In the genomic region with DNA sequence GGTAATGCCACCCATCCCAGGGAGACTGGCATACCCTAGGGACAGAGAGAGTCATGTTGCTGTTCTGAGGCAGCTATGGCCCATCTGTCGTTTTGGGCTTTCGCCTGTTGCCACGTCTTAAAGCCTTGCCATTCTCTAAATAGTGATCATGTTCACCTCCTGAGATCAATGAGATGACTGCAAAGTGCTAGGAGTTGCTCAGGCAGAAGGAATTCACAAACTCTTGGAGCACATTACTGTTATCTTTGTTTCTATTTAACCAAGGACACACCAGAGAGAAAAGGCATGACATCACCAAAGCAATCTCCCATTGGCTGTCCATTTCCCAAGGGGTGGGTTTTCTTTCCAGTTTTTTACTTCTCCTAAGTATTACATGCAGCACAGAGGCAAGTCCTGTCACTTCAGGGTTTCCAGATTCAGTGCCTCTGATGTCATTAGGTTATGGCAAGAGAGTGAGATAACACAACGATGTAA, we compare ENCODE assay signal across 15 cellular contexts. TPM values are rescaled to one million over a fixed set of nuclear protein-coding genes. Genes with fewer than 3 reads are reported as not detected.
DNase-seq lines count a peak whose midpoint lies in the region; ATAC-seq and TF ChIP-seq lines count a peak whose summit lies in the region.
"Had no signal": no experiment of that assay in that cellular context is flagged by ENCODE, and none has a peak within 500 bp of the region (broad histone marks: within the 10 kb centered on the region; RNA-seq: fewer than 3 reads in every experiment).

No MANE protein-coding gene starts in this region.

- no peak for DNase-seq in Right ventricle myocardium superior
- DNase-seq in cardiac septum (ENCODE audit: low spot score): no peak
- peak; percentile 80 for DNase-seq in astrocyte of the hippocampus (ENCODE audit: low read depth, low spot score)
- DNase-seq in iPS-NIHi11 (ENCODE audit: low spot score): peak; percentile 31
- DNase-seq in CD4-positive, alpha-beta T cell: no peak
- no peak for DNase-seq in epidermal melanocyte (ENCODE audit: insufficient read length, low spot score)
- DNase-seq: activated CD4-positive, alpha-beta memory T cell treated with anti-CD3 and anti-CD28 coated beads, Interleukin-2, amount 10 ng/mL, durations not matched to agents 7 days and 5 days; activated naive CD4-positive, alpha-beta T cell treated with Interleukin-2 at 50 U/mL for 16 hours; effector CD8-positive, alpha-beta T cell; NCI-H187 treated with DMSO at 0.1 percent for 48 hours; nephron progenitor cell; stimulated activated CD4-positive, alpha-beta T cell treated with anti-CD3 and anti-CD28 coated beads, Interleukin-15, amount 100 ng/mL, for 24 hours had no signal

- H3K9me3 Mint-ChIP-seq in CD4-positive, alpha-beta T cell: no peaks in the 10 kb centered on the region
- H3K9me3 Mint-ChIP-seq: activated CD4-positive, alpha-beta memory T cell treated with anti-CD3 and anti-CD28 coated beads, Interleukin-2, amount 10 ng/mL, durations not matched to agents 7 days and 5 days; nephron progenitor cell had no signal

- H3K27me3 Mint-ChIP-seq in CD4-positive, alpha-beta T cell: no peaks in the 10 kb centered on the region

- H3K27ac Mint-ChIP-seq in CD4-positive, alpha-beta T cell: no peak overlapping the region
- H3K27ac Mint-ChIP-seq: activated CD4-positive, alpha-beta memory T cell treated with anti-CD3 and anti-CD28 coated beads, Interleukin-2, amount 10 ng/mL, durations not matched to agents 7 days and 5 days; nephron progenitor cell; stimulated activated effector memory CD8-positive, alpha-beta T cell treated with anti-CD3 and anti-CD28 coated beads, Interleukin-12 subunit alpha, Interleukin-12 subunit beta, amount 100 ng/mL, for 72 hours had no signal

- intact Hi-C loops in Right ventricle myocardium superior (cut with DNase I) (no loop called here), cardiac septum (cut with DNase I) (no loop called here)
- intact Hi-C loops in CD4-positive, alpha-beta T cell (cut with DNase I, micrococcal nuclease): no loop called here

- peak; percentile 56 for ATAC-seq in Right ventricle myocardium superior (ENCODE audit: poor library complexity)
- no peak for ATAC-seq in GM21447 (IDR thresholded peaks at IDR 0.05; ENCODE audit: unreplicated experiment)
- ATAC-seq in CD4-positive, alpha-beta T cell (ENCODE audit: poor library complexity): no peak
- no peak for ATAC-seq in GM18505 (IDR thresholded peaks at IDR 0.05; ENCODE audit: unreplicated experiment)
- ATAC-seq: stimulated activated effector memory CD8-positive, alpha-beta T cell treated with anti-CD3 and anti-CD28 coated beads, Interleukin-12 subunit alpha, Interleukin-12 subunit beta, amount 100 ng/mL, for 72 hours had no signal

- TF ChIP-seq CTCF in CD4-positive, alpha-beta T cell (IDR thresholded peaks at IDR 0.05): no peak

- no peak for TF ChIP-seq POLR2A in GM18505 (IDR thresholded peaks at IDR 0.05; ENCODE audit: borderline replicate concordance, extremely low read depth, insufficient read depth, insufficient read length)

- no peaks in the 10 kb centered on the region for H3K4me1 Mint-ChIP-seq in CD4-positive, alpha-beta T cell (ENCODE audit: low read depth)
- H3K4me1 Mint-ChIP-seq: activated CD4-positive, alpha-beta memory T cell treated with anti-CD3 and anti-CD28 coated beads, Interleukin-2, amount 10 ng/mL, durations not matched to agents 7 days and 5 days; stimulated activated effector memory CD8-positive, alpha-beta T cell treated with anti-CD3 and anti-CD28 coated beads, Interleukin-12 subunit alpha, Interleukin-12 subunit beta, amount 100 ng/mL, for 72 hours had no signal

- POLR2A ChIA-PET in CD4-positive, alpha-beta T cell (lab: Charles Lee): no interaction called here

- H3K9me3 ChIP-seq in CD4-positive, alpha-beta T cell (ENCODE audit: control insufficient read depth, low read length): no peaks in the 10 kb centered on the region

- H3K27me3 ChIP-seq in CD4-positive, alpha-beta T cell (ENCODE audit: control insufficient read depth, insufficient read depth, low read length): peaks cover 8% of the 10 kb centered on the region

- H3K27ac ChIP-seq in CD4-positive, alpha-beta T cell (ENCODE audit: low read depth, low read length): no peak overlapping the region

- no peak overlapping the region for H3K4me3 Mint-ChIP-seq in CD4-positive, alpha-beta T cell
- H3K4me3 Mint-ChIP-seq: activated CD4-positive, alpha-beta memory T cell treated with anti-CD3 and anti-CD28 coated beads, Interleukin-2, amount 10 ng/mL, durations not matched to agents 7 days and 5 days; nephron progenitor cell; stimulated activated effector memory CD8-positive, alpha-beta T cell treated with anti-CD3 and anti-CD28 coated beads, Interleukin-12 subunit alpha, Interleukin-12 subunit beta, amount 100 ng/mL, for 72 hours had no signal

- CTCF ChIA-PET in CD4-positive, alpha-beta T cell (lab: Charles Lee): interaction anchor here (0.6 kb wide), 1 partner anchor 116 kb away, joined by 3 read pairs; no protein-coding TSS in a partner anchor

- H3K36me3 Mint-ChIP-seq in CD4-positive, alpha-beta T cell (ENCODE audit: low read depth): no peaks in the 10 kb centered on the region
- H3K36me3 Mint-ChIP-seq: stimulated activated effector memory CD8-positive, alpha-beta T cell treated with anti-CD3 and anti-CD28 coated beads, Interleukin-12 subunit alpha, Interleukin-12 subunit beta, amount 100 ng/mL, for 72 hours had no signal

RNA-seq across cellular contexts. Expression of a gene that starts 37.1 kb away (rescaled TPM):
- total RNA-seq in Right ventricle myocardium superior (46.3 TPM), cardiac septum (58.6 TPM)
- 10 to 100 TPM; 23.1 to 23.5 TPM for total RNA-seq in CD4-positive, alpha-beta T cell

Comparison
In these comparisons a context has a peak if more than half of its experiments do, and no peak if none do; other contexts are left out.
1. DNase-seq: peak in astrocyte of the hippocampus (single experiment) and iPS-NIHi11 (single experiment); none in Right ventricle myocardium superior (single experiment), cardiac septum (single experiment), CD4-positive, alpha-beta T cell (0 of 10) and epidermal melanocyte (single experiment).